In genomic region chr15:84582583-84583157, GRCh38 we compare ENCODE assay signal across 22 cellular contexts. TPM values are rescaled to one million over a fixed set of nuclear protein-coding genes. Genes with fewer than 3 reads are reported as not detected.
DNase-seq lines count a peak whose midpoint lies in the region; ATAC-seq, FAIRE-seq and TF ChIP-seq lines count a peak whose summit lies in the region.
"Had no signal": no experiment of that assay in that cellular context is flagged by ENCODE, and none has a peak within 500 bp of the region (broad histone marks: within the 10 kb centered on the region; RNA-seq: fewer than 3 reads in every experiment).

No MANE protein-coding gene starts in this region.

- FAIRE-seq in K562 (lab: Jason Lieb, UNC), result no peak
- FAIRE-seq: colon, GM12878 had no signal

- 32% methylated on average over 2 of the region's 2 CpGs for WGBS in K562 (ENCODE audit: insufficient coverage, low coverage, missing lambda C conversion rate)

- H3K27me3 Mint-ChIP-seq in activated CD4-positive, alpha-beta T cell treated with anti-CD3 and anti-CD28 coated beads, Interleukin-2, amount 10 ng/mL, durations not matched to agents 7 days and 5 days, result peaks cover 13% of the 10 kb centered on the region
- H3K27me3 Mint-ChIP-seq in natural killer cell (ENCODE audit: low read depth in 2 of 2), result peaks cover 7 to 8% of the 10 kb centered on the region in 2 donors
- H3K27me3 Mint-ChIP-seq: type B pancreatic cell had no signal

- H3K27ac Mint-ChIP-seq in activated CD4-positive, alpha-beta T cell treated with anti-CD3 and anti-CD28 coated beads, Interleukin-2, amount 10 ng/mL, durations not matched to agents 7 days and 5 days, result peak overlapping the region; percentile 9
- H3K27ac Mint-ChIP-seq in natural killer cell, result peak overlapping the region; percentile 49 to 50
- H3K27ac Mint-ChIP-seq: activated B cell treated with CpG ODN at 0.5 μM for 24 hours; activated T-helper 2 cell treated with anti-CD3 and anti-CD28 coated beads, Interferon-gamma antibody, Interleukin-2, Interleukin-4, amounts not matched to agents 10 μg/mL and 5 μg/mL and 100 μg/mL, durations not matched to agents 14 hours and 24 hours and 36 hours; B cell; HFFc6; naive thymus-derived CD4-positive, alpha-beta T cell; type B pancreatic cell had no signal

- intact Hi-C loops in K562 (cut with micrococcal nuclease), result no loop called here
- intact Hi-C loops in natural killer cell (cut with micrococcal nuclease), result loop anchor here (10.0 kb wide), 1 partner anchor 462 kb away; no protein-coding TSS in a partner anchor

- H4K20me1 ChIP-seq in K562 (replicated peaks; ENCODE audit: control insufficient read depth, insufficient read depth, low read length), result no peaks in the 10 kb centered on the region

- H3K36me3 ChIP-seq in K562 (ENCODE audit: control insufficient read depth, insufficient read depth, low read length), result no peaks in the 10 kb centered on the region
- H3K36me3 ChIP-seq: brain microvascular endothelial cell had no signal

- H3K36me3 Mint-ChIP-seq in activated CD4-positive, alpha-beta T cell treated with anti-CD3 and anti-CD28 coated beads, Interleukin-2, amount 10 ng/mL, durations not matched to agents 7 days and 5 days (ENCODE audit: low read depth), result peaks cover 2% of the 10 kb centered on the region
- H3K36me3 Mint-ChIP-seq in natural killer cell, result peaks cover 8% of the 10 kb centered on the region
- H3K36me3 Mint-ChIP-seq: naive thymus-derived CD4-positive, alpha-beta T cell; type B pancreatic cell had no signal

- H3K4me1 Mint-ChIP-seq in activated CD4-positive, alpha-beta T cell treated with anti-CD3 and anti-CD28 coated beads, Interleukin-2, amount 10 ng/mL, durations not matched to agents 7 days and 5 days, result peaks cover 9% of the 10 kb centered on the region
- peaks cover 14 to 24% of the 10 kb centered on the region in 2 donors for H3K4me1 Mint-ChIP-seq in natural killer cell
- H3K4me1 Mint-ChIP-seq: activated B cell treated with CpG ODN at 0.5 μM for 24 hours, B cell had no signal

- H3K4me3 Mint-ChIP-seq in activated CD4-positive, alpha-beta T cell treated with anti-CD3 and anti-CD28 coated beads, Interleukin-2, amount 10 ng/mL, durations not matched to agents 7 days and 5 days, result no peak overlapping the region
- peak overlapping the region; percentile 42 for H3K4me3 Mint-ChIP-seq in natural killer cell
- H3K4me3 Mint-ChIP-seq: activated B cell treated with CpG ODN at 0.5 μM for 24 hours; B cell; HFFc6; naive thymus-derived CD4-positive, alpha-beta T cell; type B pancreatic cell had no signal

- H3K4me2 ChIP-seq in K562 (ENCODE audit: insufficient read depth, low read length), result no peak overlapping the region

- H3K9me3 ChIP-seq in K562 (replicated peaks; ENCODE audit: control insufficient read depth, insufficient read depth, low read depth, low read length), result no peaks in the 10 kb centered on the region

- ATAC-seq in K562 (peak; percentile 35; the same call in 2 of the 3 replicates), natural killer cell (peak in 2 of 3 donors; percentile 46 to 87), HG03196 (IDR thresholded peaks at IDR 0.05; ENCODE audit: unreplicated experiment) (no peak), HG03469 (IDR thresholded peaks at IDR 0.05; ENCODE audit: unreplicated experiment) (no peak)
- ATAC-seq: GM12878; naive thymus-derived CD4-positive, alpha-beta T cell had no signal

- no peak for TF ChIP-seq RAD21 in K562 (CRISPR knock-in tag; conservative IDR thresholded peaks at IDR 0.05 in 1 of 2, IDR thresholded peaks at IDR 0.05 in 1 of 2)

- no peaks in the 10 kb centered on the region for H3K27me3 ChIP-seq in K562 (ENCODE audit: control insufficient read depth in 2 of 2, insufficient read depth in 2 of 2, low read length in 2 of 2)
- H3K27me3 ChIP-seq: brain microvascular endothelial cell had no signal

- H3K79me2 ChIP-seq in K562 (ENCODE audit: control insufficient read depth, insufficient read depth, low read length), result no peaks in the 10 kb centered on the region

- no peak for TF ChIP-seq EP300 in K562 (IDR thresholded peaks at IDR 0.05; ENCODE audit: low read length)

- H3K4me3 ChIP-seq in K562, result no peak overlapping the region
- H3K4me3 ChIP-seq: GM12878 had no signal

- no peak overlapping the region for H3K9ac ChIP-seq in K562 (ENCODE audit: insufficient read depth in 1 of 2, low read depth in 2 of 2, low read length in 2 of 2)

- H3K27ac ChIP-seq in K562 (ENCODE audit: extremely low read depth, low read depth, low read length), result no peak overlapping the region
- H3K27ac ChIP-seq: brain microvascular endothelial cell had no signal

- no peaks in the 10 kb centered on the region for H3K9me1 ChIP-seq in K562 (ENCODE audit: control insufficient read depth, insufficient read depth, low read length)

- CTCF ChIA-PET in activated CD4-positive, alpha-beta T cell treated with anti-CD3 and anti-CD28 coated beads, Interleukin-2, amount 10 ng/mL, durations not matched to agents 7 days and 5 days (lab: Charles Lee), result interaction anchor here (4.6 kb wide), 1 partner anchor 11 kb away, joined by 25 read pairs; no protein-coding TSS in a partner anchor
- CTCF ChIA-PET in K562 (lab: Yijun Ruan, JAX; ENCODE audit: low intra/inter-chr PET ratio), result no interaction called here

- TF ChIP-seq POLR2A in K562 (conservative IDR thresholded peaks at IDR 0.05), result no peak

- peaks cover 3 to 5% of the 10 kb centered on the region in 2 experiments; a peak in 2 of 5 replicates for H3K4me1 ChIP-seq in K562 (replicated peaks in 1 of 2; ENCODE audit: control insufficient read depth in 2 of 2, insufficient read depth in 2 of 2, low read length in 2 of 2)

- peaks cover 5% of the 10 kb centered on the region for H3K9me3 Mint-ChIP-seq in activated CD4-positive, alpha-beta T cell treated with anti-CD3 and anti-CD28 coated beads, Interleukin-2, amount 10 ng/mL, durations not matched to agents 7 days and 5 days
- peaks cover 2 to 9% of the 10 kb centered on the region in 2 donors for H3K9me3 Mint-ChIP-seq in natural killer cell
- H3K9me3 Mint-ChIP-seq: activated B cell treated with CpG ODN at 0.5 μM for 24 hours, type B pancreatic cell had no signal

- peak overlapping the region; percentile 66 for H2AFZ ChIP-seq in K562 (ENCODE audit: low read depth, low read length)

- DNase-seq in activated CD4-positive, alpha-beta T cell treated with anti-CD3 and anti-CD28 coated beads, Interleukin-2, amount 10 ng/mL, durations not matched to agents 7 days and 5 days, result no peak
- DNase-seq in activated CD4-positive, alpha-beta T cell treated with anti-CD3 and anti-CD28 coated beads, Interleukin-2, amount 50 U/mL, for 4 hours, result no peak
- DNase-seq in MV-4-11 (lab: John Stamatoyannopoulos, UW), result peak; percentile 61
- DNase-seq in K562 (ENCODE audit: extremely low read depth in 1 of 4, low spot score in 3 of 4), result no peak
- no peak for DNase-seq in natural killer cell
- DNase-seq in stimulated activated CD4-positive, alpha-beta T cell treated with anti-CD3 and anti-CD28 coated beads, Interleukin-1b, Interleukin-23, amount 100 ng/mL, for 48 hours, result no peak
- DNase-seq: 8988T; activated B cell treated with CpG ODN at 0.5 μM for 24 hours; brain microvascular endothelial cell; effector memory CD4-positive, alpha-beta T cell; HFFc6; naive thymus-derived CD4-positive, alpha-beta T cell; NCI-H1417; NCI-H510A; RPMI8226 had no signal

- POLR2A ChIA-PET in activated CD4-positive, alpha-beta T cell treated with anti-CD3 and anti-CD28 coated beads, Interleukin-2, amount 10 ng/mL, durations not matched to agents 7 days and 5 days (lab: Charles Lee), result no interaction called here
- POLR2A ChIA-PET in K562 (lab: Yijun Ruan, JAX), result no interaction called here

- in situ Hi-C loops in K562 (cut with MboI), result loop anchor here (25.0 kb wide), 1 partner anchor 305 kb away; the partner anchor contains the start of gene SLC28A1

- no peak for TF ChIP-seq CTCF in K562 (IDR thresholded peaks at IDR 0.05 in 2 of 3, conservative IDR thresholded peaks at IDR 0.05 in 1 of 3; ENCODE audit: insufficient read depth in 2 of 3, low read depth in 1 of 3, low read length in 3 of 3)
- no peak for TF ChIP-seq CTCF in natural killer cell (IDR thresholded peaks at IDR 0.05)

- BruUV-seq in K562 (replicated peaks; lab: Mats Ljungman, UMichigan), result no TSS peak

TF ChIP-seq in K562, 482 proteins besides CTCF, POLR2A, EP300 and RAD21:
- no peak for TF ChIP-seq PHB2 (IDR thresholded peaks at IDR 0.05; ENCODE audit: low read depth)

RNA-seq across cellular contexts. Expression of gene ZSCAN2, which starts 18.1 kb away (rescaled TPM):
- total RNA-seq in activated CD4-positive, alpha-beta T cell treated with anti-CD3 and anti-CD28 coated beads, Interleukin-2, amount 10 ng/mL, durations not matched to agents 7 days and 5 days, result 1 to 10 TPM; 6.3 to 6.6 TPM
- total RNA-seq in K562 (2011; cell fraction: chromatin; rRNA removed; ENCODE audit: low replicate concordance), result 17.1 and 23.1 TPM in 2 replicates
- total RNA-seq in K562 (2011; cell fraction: nucleolus; rRNA removed), result 12.0 and 13.5 TPM in 2 replicates
- total RNA-seq in K562 (2011; cell fraction: nucleoplasm; rRNA removed), result 15.4 and 18.0 TPM in 2 replicates
- 8.7 and 9.2 TPM in 2 replicates for total RNA-seq in K562 (2014; rRNA removed)
- 5.0 and 6.1 TPM in 2 replicates for total RNA-seq in K562 (2014; rRNA removed; fragmentation: Illumina TruSeq; extraction: Trizol)
- 6.6 and 8.3 TPM in 2 replicates for total RNA-seq in K562 (2015; rRNA removed; fragmentation: Illumina TruSeq; extraction: Trizol)
- 6.8 and 7.4 TPM in 2 replicates for total RNA-seq in K562 (2021)
- 8.9 TPM in 2 replicates for polyA plus RNA-seq in K562 (2011; rRNA removed)
- 6.4 and 8.8 TPM in 2 replicates for polyA plus RNA-seq in K562 (2011; cell fraction: cytosol; rRNA removed)
- polyA plus RNA-seq in K562 (2011; cell fraction: nucleus; rRNA removed), result 8.4 and 9.1 TPM in 2 replicates
- 6.4 and 6.8 TPM in 2 replicates for polyA plus RNA-seq in K562 (2012)
- 6.4 and 6.9 TPM in 2 replicates for polyA plus RNA-seq in K562 (2014; fragmentation: Illumina TruSeq; extraction: Trizol)
- 1 to 10 TPM; 1.7 to 2.3 TPM for polyA plus RNA-seq in K562 (2014; fragmentation: Nextera tagmentation; extraction: Ambion mirVana)
- 11.3 and 14.2 TPM in 2 replicates for polyA plus RNA-seq in K562 (2014; rRNA removed)
- polyA minus RNA-seq in K562 (2011; rRNA and poly(A)+ RNA removed), result 10.5 and 13.8 TPM in 2 replicates
- polyA minus RNA-seq in K562 (2011; cell fraction: cytosol; rRNA and poly(A)+ RNA removed), result 2.4 and 4.2 TPM in 2 replicates
- polyA minus RNA-seq in K562 (2011; cell fraction: nucleus; rRNA and poly(A)+ RNA removed), result 5.3 and 8.0 TPM in 2 replicates
- 1 to 10 TPM; 5.0 to 8.3 (median 5.5) TPM for total RNA-seq in natural killer cell

Comparison
In these comparisons a context has a peak if more than half of its experiments do, and no peak if none do; other contexts are left out.
1. ATAC-seq: peak in K562 (single experiment) and natural killer cell (2 of 3); none in HG03196 (single experiment) and HG03469 (single experiment).